17 cellular contexts compared by ENCODE assay signal in genomic region chr6:104526383-104526782, GRCh38.
DNase-seq lines count a peak whose midpoint lies in the region; FAIRE-seq and TF ChIP-seq lines count a peak whose summit lies in the region.
"Had no signal": no experiment of that assay in that cellular context is flagged by ENCODE, and none has a peak within 500 bp of the region (broad histone marks: within the 10 kb centered on the region; RNA-seq: fewer than 3 reads in every experiment).

No MANE protein-coding gene starts in this region.

- H3K36me3 Mint-ChIP-seq in progenitor cell of endocrine pancreas (ENCODE audit: insufficient read depth) = no peaks in the 10 kb centered on the region
- H3K36me3 Mint-ChIP-seq: activated naive CD8-positive, alpha-beta T cell treated with anti-CD3 and anti-CD28 coated beads, Interleukin-2, amount 10 ng/mL, durations not matched to agents 7 days and 5 days; natural killer cell had no signal

- H3K9me3 ChIP-seq in OCI-LY7 (ENCODE audit: low read length) = no peaks in the 10 kb centered on the region
- H3K9me3 ChIP-seq: esophagus squamous epithelium, sigmoid colon had no signal

- no peaks in the 10 kb centered on the region for H3K79me2 ChIP-seq in OCI-LY7 (ENCODE audit: insufficient read depth, low read depth, low read length)

- CTCF ChIA-PET in OCI-LY7 (lab: Charles Lee; ENCODE audit: unreplicated experiment) = interaction anchor here (1.1 kb wide), 1 partner anchor 153 kb away, joined by 3 read pairs; no protein-coding TSS in a partner anchor

- H3K36me3 ChIP-seq in OCI-LY7 (ENCODE audit: insufficient read depth, low read length) = no peaks in the 10 kb centered on the region
- H3K36me3 ChIP-seq: esophagus squamous epithelium, sigmoid colon had no signal

- BruUV-seq in OCI-LY7 (replicated peaks; lab: Mats Ljungman, UMichigan) = no TSS peak

- peak overlapping the region; percentile 70 for H3K27ac Mint-ChIP-seq in progenitor cell of endocrine pancreas
- H3K27ac Mint-ChIP-seq: activated naive CD8-positive, alpha-beta T cell treated with anti-CD3 and anti-CD28 coated beads, Interleukin-2, amount 10 ng/mL, durations not matched to agents 7 days and 5 days; activated T-cell treated with anti-CD3 and anti-CD28 coated beads, Interleukin-2, amount 50 U/mL, for 24 hours; dendritic cell treated with granulocyte-macrophage colony-stimulating factor and Interleukin-4, amounts not matched to agents 40 ng/mL and 50 ng/mL, for 4 days; natural killer cell had no signal

- no peak overlapping the region for H3K4me2 ChIP-seq in OCI-LY7 (ENCODE audit: low read length)

- in situ Hi-C loops in ACHN (cut with HindIII; ENCODE audit: low pct_ligation_motif_present, low pct_unique_long_range_greater_than_20kb, low sequenced_read_pairs) = no loop called here

- no peak for TF ChIP-seq CTCF in OCI-LY7 (conservative IDR thresholded peaks at IDR 0.05; ENCODE audit: low read length)
- no peak for TF ChIP-seq CTCF in fibroblast of pulmonary artery (IDR thresholded peaks at IDR 0.05; ENCODE audit: low read length, missing control alignments)
- no peak for TF ChIP-seq CTCF in progenitor cell of endocrine pancreas (IDR thresholded peaks at IDR 0.05; ENCODE audit: unreplicated experiment)

- POLR2A ChIA-PET in OCI-LY7 (lab: Charles Lee) = interaction anchor here (1.4 kb wide), 1 partner anchor 37 kb away, joined by 3 read pairs; no protein-coding TSS in a partner anchor

- H3K9me3 Mint-ChIP-seq in progenitor cell of endocrine pancreas (ENCODE audit: low read depth) = peaks cover 3% of the 10 kb centered on the region
- H3K9me3 Mint-ChIP-seq: activated naive CD8-positive, alpha-beta T cell treated with anti-CD3 and anti-CD28 coated beads, Interleukin-2, amount 10 ng/mL, durations not matched to agents 7 days and 5 days; activated T-cell treated with anti-CD3 and anti-CD28 coated beads, Interleukin-2, amount 50 U/mL, for 24 hours; dendritic cell treated with granulocyte-macrophage colony-stimulating factor and Interleukin-4, amounts not matched to agents 40 ng/mL and 50 ng/mL, for 4 days; natural killer cell had no signal

- H3K4me3 Mint-ChIP-seq in progenitor cell of endocrine pancreas (ENCODE audit: low read depth) = peak overlapping the region; percentile 27
- H3K4me3 Mint-ChIP-seq: dendritic cell treated with granulocyte-macrophage colony-stimulating factor and Interleukin-4, amounts not matched to agents 40 ng/mL and 50 ng/mL, for 4 days; natural killer cell had no signal

- peak overlapping the region; percentile 39; the same call in 1 of the 2 replicates for H2AFZ ChIP-seq in OCI-LY7 (ENCODE audit: low read length)

- DNase-seq in NCI-H1092 treated with DMSO at 0.1 percent for 48 hours (lab: John Stamatoyannopoulos, UW) (peak; percentile 34), OCI-LY7 (ENCODE audit: low spot score) (no peak), fibroblast of pulmonary artery (ENCODE audit: low read depth) (peak; percentile 49), progenitor cell of endocrine pancreas (ENCODE audit: low spot score, unreplicated experiment) (no peak), epidermal melanocyte (ENCODE audit: insufficient read length, low spot score) (no peak), RCC 7860 (ENCODE audit: low spot score) (no peak), ACHN (no peak)
- no peak for DNase-seq in stimulated activated CD4-positive, alpha-beta T cell treated with anti-CD3 and anti-CD28 coated beads, Interleukin-1b, Interleukin-23, amount 100 ng/mL, for 48 hours
- DNase-seq: DMS79, esophagus squamous epithelium, NCI-H187 treated with DMSO at 0.1 percent for 48 hours had no signal

- H3K4me1 Mint-ChIP-seq in progenitor cell of endocrine pancreas (ENCODE audit: low read depth) = peaks cover 32% of the 10 kb centered on the region
- H3K4me1 Mint-ChIP-seq: activated naive CD8-positive, alpha-beta T cell treated with anti-CD3 and anti-CD28 coated beads, Interleukin-2, amount 10 ng/mL, durations not matched to agents 7 days and 5 days had no signal

- no peaks in the 10 kb centered on the region for H3K9me2 ChIP-seq in OCI-LY7 (ENCODE audit: insufficient read depth, low read length)

- intact Hi-C loops in OCI-LY7 (cut with micrococcal nuclease; ENCODE audit: unreplicated experiment) = loop anchor here (5.0 kb wide), 3 partner anchors 156 to 551 kb away; no protein-coding TSS in a partner anchor

- FAIRE-seq in RCC 7860 (lab: Jason Lieb, UNC) = no peak
- FAIRE-seq: urothelium cell line had no signal

- H3K4me1 ChIP-seq in OCI-LY7 (ENCODE audit: insufficient read depth, low read length, poor library complexity, severe bottlenecking) = no peaks in the 10 kb centered on the region

- H3K27ac ChIP-seq in OCI-LY7 (ENCODE audit: low read depth, low read length, poor library complexity, severe bottlenecking) = no peak overlapping the region
- H3K27ac ChIP-seq: sigmoid colon had no signal

- H3K4me3 ChIP-seq in OCI-LY7 (ENCODE audit: low read depth, low read length, poor library complexity, severe bottlenecking) (no peak overlapping the region), fibroblast of pulmonary artery (replicated peaks; ENCODE audit: low read depth, low read length) (no peak overlapping the region)

- no peaks in the 10 kb centered on the region for H3K27me3 Mint-ChIP-seq in progenitor cell of endocrine pancreas

- H4K20me1 ChIP-seq in OCI-LY7 (ENCODE audit: insufficient read depth, low read length) = no peaks in the 10 kb centered on the region

Comparison
In these comparisons a context has a peak if more than half of its experiments do, and no peak if none do; other contexts are left out.
1. DNase-seq: peak in NCI-H1092 treated with DMSO at 0.1 percent for 48 hours (single experiment) and fibroblast of pulmonary artery (single experiment); none in OCI-LY7 (single experiment), progenitor cell of endocrine pancreas (single experiment), epidermal melanocyte (single experiment), RCC 7860 (single experiment), ACHN (single experiment) and stimulated activated CD4-positive, alpha-beta T cell treated with anti-CD3 and anti-CD28 coated beads, Interleukin-1b, Interleukin-23, amount 100 ng/mL, for 48 hours (single experiment).